27 cellular contexts compared by ENCODE assay signal in the genomic region with DNA sequence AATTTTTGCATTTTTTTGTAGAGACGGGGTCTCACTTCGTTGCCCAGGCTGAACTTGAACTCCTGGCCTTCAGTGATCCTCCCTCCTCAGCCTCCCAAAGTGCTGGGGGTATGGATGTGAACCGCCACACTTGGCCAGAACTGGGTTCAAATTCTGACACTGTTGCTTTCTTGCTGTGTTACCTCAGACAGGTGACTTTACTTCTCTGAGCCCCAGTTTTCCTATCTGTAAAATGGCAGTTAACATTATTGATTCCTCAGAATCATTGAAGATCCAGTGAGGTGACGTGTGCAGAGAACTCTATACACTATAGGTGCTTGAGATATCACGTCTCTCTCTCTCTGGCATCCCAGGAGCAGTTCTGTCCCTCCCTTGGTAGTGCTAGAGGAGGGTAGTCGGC. TPM values are rescaled to one million over a fixed set of nuclear protein-coding genes. Genes with fewer than 3 reads are reported as not detected.
A peak's percentile ranks its signal among the peaks of the same experiment; 100 is the strongest.
DNase-seq lines count a peak whose midpoint lies in the region; ATAC-seq, FAIRE-seq and TF ChIP-seq lines count a peak whose summit lies in the region.
"Had no signal": no experiment of that assay in that cellular context is flagged by ENCODE, and none has a peak within 500 bp of the region (broad histone marks: within the 10 kb centered on the region; RNA-seq: fewer than 3 reads in every experiment).

No MANE protein-coding gene starts in this region.

- POLR2A ChIA-PET in HEK293 (lab: Yijun Ruan, JAX): no interaction called here
- POLR2A ChIA-PET in endothelial cell of umbilical vein (lab: Charles Lee): no interaction called here
- POLR2A ChIA-PET in activated CD8-positive, alpha-beta T cell treated with anti-CD3 and anti-CD28 coated beads, Interleukin-2, amount 10 ng/mL, durations not matched to agents 7 days and 5 days (lab: Charles Lee): no interaction called here

- H3K27ac Mint-ChIP-seq in brain: peak overlapping the region in 3 of 5 experiments; percentile 17 to 70 (median 66)
- H3K27ac Mint-ChIP-seq in activated CD8-positive, alpha-beta T cell treated with anti-CD3 and anti-CD28 coated beads, Interleukin-2, amount 10 ng/mL, durations not matched to agents 7 days and 5 days: no peak overlapping the region
- no peak overlapping the region for H3K27ac Mint-ChIP-seq in neural progenitor cell
- H3K27ac Mint-ChIP-seq: B cell; CD4-positive, CD25-positive, alpha-beta regulatory T cell; CD8-positive, alpha-beta T cell; H9; HFFc6 had no signal

- H3K9me3 Mint-ChIP-seq in brain (peaks cover 0 to 4% (median 0%) of the 10 kb centered on the region in 5 experiments), neural progenitor cell (no peaks in the 10 kb centered on the region)
- H3K9me3 Mint-ChIP-seq in activated CD8-positive, alpha-beta T cell treated with anti-CD3 and anti-CD28 coated beads, Interleukin-2, amount 10 ng/mL, durations not matched to agents 7 days and 5 days (ENCODE audit: insufficient read depth): no peaks in the 10 kb centered on the region
- H3K9me3 Mint-ChIP-seq: CD8-positive, alpha-beta T cell; H9; HFFc6 had no signal

- TF ChIP-seq POLR2A in endothelial cell of umbilical vein (IDR thresholded peaks at IDR 0.05; ENCODE audit: low read depth, low read length) (no peak), body of pancreas (IDR thresholded peaks at IDR 0.05) (no peak)

- FAIRE-seq in endothelial cell of umbilical vein (lab: Jason Lieb, UNC): peak; percentile 53
- FAIRE-seq: A204.1, GM12891, GM18507 had no signal

- H3K36me3 ChIP-seq in HEK293 (ENCODE audit: control insufficient read depth in 2 of 2, insufficient read depth in 1 of 2, low read length in 2 of 2): no peaks in the 10 kb centered on the region
- no peaks in the 10 kb centered on the region for H3K36me3 ChIP-seq in endothelial cell of umbilical vein (ENCODE audit: control insufficient read depth in 2 of 2, extremely low read depth in 1 of 2, insufficient read depth in 2 of 2, low read length in 2 of 2)
- no peaks in the 10 kb centered on the region for H3K36me3 ChIP-seq in body of pancreas (replicated peaks in 1 of 2; ENCODE audit: insufficient read depth in 1 of 2, low read depth in 2 of 2)
- no peaks in the 10 kb centered on the region for H3K36me3 ChIP-seq in neural progenitor cell
- H3K36me3 ChIP-seq: BLaER1 had no signal

- no peak overlapping the region for H3K4me2 ChIP-seq in endothelial cell of umbilical vein (ENCODE audit: insufficient read depth, low read length)
- H3K4me2 ChIP-seq in neural progenitor cell: no peak overlapping the region
- H3K4me2 ChIP-seq: BLaER1 had no signal

- H3K36me3 Mint-ChIP-seq in brain (no peaks in the 10 kb centered on the region), neural progenitor cell (no peaks in the 10 kb centered on the region)
- H3K36me3 Mint-ChIP-seq in activated CD8-positive, alpha-beta T cell treated with anti-CD3 and anti-CD28 coated beads, Interleukin-2, amount 10 ng/mL, durations not matched to agents 7 days and 5 days (ENCODE audit: low read depth): no peaks in the 10 kb centered on the region
- H3K36me3 Mint-ChIP-seq: CD4-positive, CD25-positive, alpha-beta regulatory T cell; CD8-positive, alpha-beta T cell had no signal

- no peak overlapping the region for H2AFZ ChIP-seq in endothelial cell of umbilical vein (ENCODE audit: low read depth, low read length)
- no peak overlapping the region for H2AFZ ChIP-seq in neural progenitor cell (replicated peaks)

- H3K9me1 ChIP-seq in endothelial cell of umbilical vein (replicated peaks; ENCODE audit: control insufficient read depth, extremely low read depth, insufficient read depth, low read length): no peaks in the 10 kb centered on the region

- ATAC-seq in activated CD8-positive, alpha-beta T cell treated with anti-CD3 and anti-CD28 coated beads, Interleukin-2, amount 10 ng/mL, durations not matched to agents 7 days and 5 days: no peak
- no peak for ATAC-seq in body of pancreas
- ATAC-seq: CD8-positive, alpha-beta T cell; HCT116 had no signal

- H3K27ac ChIP-seq in HEK293 (ENCODE audit: extremely low read depth, low read depth, low read length) (no peak overlapping the region), endothelial cell of umbilical vein (ENCODE audit: insufficient read depth, low read depth, low read length) (no peak overlapping the region), body of pancreas (no peak overlapping the region), neural progenitor cell (no peak overlapping the region)
- H3K27ac ChIP-seq: 22Rv1, BLaER1, C4-2B had no signal

- H3K27me3 ChIP-seq in endothelial cell of umbilical vein (ENCODE audit: control insufficient read depth in 2 of 2, insufficient read depth in 2 of 2, low read length in 2 of 2) (peaks cover 13 to 15% of the 10 kb centered on the region in 2 experiments), body of pancreas (peaks cover 0 to 14% of the 10 kb centered on the region in 2 donors), neural progenitor cell (peaks cover 45% of the 10 kb centered on the region)

- TF ChIP-seq CTCF in HEK293 (tag by site-specific recombination; IDR thresholded peaks at IDR 0.05) (no peak), brain (conservative IDR thresholded peaks at IDR 0.05) (no peak), endothelial cell of umbilical vein (IDR thresholded peaks at IDR 0.05; ENCODE audit: extremely low read depth in 1 of 2, insufficient read depth in 1 of 2, low read depth in 1 of 2, low read length in 2 of 2) (no peak), body of pancreas (IDR thresholded peaks at IDR 0.05) (no peak), neural progenitor cell (IDR thresholded peaks at IDR 0.05) (no peak)

- no peaks in the 10 kb centered on the region for H3F3A ChIP-seq in neural progenitor cell (ENCODE audit: low read depth)

- DNase-seq in DMS 273 (lab: John Stamatoyannopoulos, UW; ENCODE audit: unreplicated experiment) (peak; percentile 58), DMS 273 treated with DMSO at 0.1 percent for 48 hours (lab: John Stamatoyannopoulos, UW) (no peak), endothelial cell of umbilical vein (ENCODE audit: low read depth, low spot score) (no peak), body of pancreas (no peak), neural progenitor cell (ENCODE audit: low spot score) (no peak)
- DNase-seq in activated CD8-positive, alpha-beta T cell treated with anti-CD3 and anti-CD28 coated beads, Interleukin-2, amount 10 ng/mL, durations not matched to agents 7 days and 5 days: no peak
- DNase-seq: Caco-2; CD4-positive, CD25-positive, alpha-beta regulatory T cell; CD8-positive, alpha-beta T cell; DMS53; DMS79 treated with DMSO at 0.1 percent for 48 hours; GF-D8; GOT3; H9; HFFc6 had no signal

- H3K4me3 Mint-ChIP-seq in brain: no peak overlapping the region
- no peak overlapping the region for H3K4me3 Mint-ChIP-seq in activated CD8-positive, alpha-beta T cell treated with anti-CD3 and anti-CD28 coated beads, Interleukin-2, amount 10 ng/mL, durations not matched to agents 7 days and 5 days
- no peak overlapping the region for H3K4me3 Mint-ChIP-seq in neural progenitor cell
- H3K4me3 Mint-ChIP-seq: B cell; CD4-positive, CD25-positive, alpha-beta regulatory T cell; CD8-positive, alpha-beta T cell; H9; HFFc6 had no signal

- H3K9ac ChIP-seq in endothelial cell of umbilical vein (replicated peaks; ENCODE audit: extremely low read depth, insufficient read depth, low read length): no peak overlapping the region
- H3K9ac ChIP-seq in neural progenitor cell: no peak overlapping the region
- H3K9ac ChIP-seq: BLaER1 had no signal

- CTCF ChIA-PET in HEK293 (lab: Yijun Ruan, JAX): interaction anchor here (1.2 kb wide), 1 partner anchor 8 kb away, joined by 4 read pairs; no protein-coding TSS in a partner anchor
- CTCF ChIA-PET in endothelial cell of umbilical vein (lab: Charles Lee): no interaction called here
- CTCF ChIA-PET in activated CD8-positive, alpha-beta T cell treated with anti-CD3 and anti-CD28 coated beads, Interleukin-2, amount 10 ng/mL, durations not matched to agents 7 days and 5 days (lab: Charles Lee): no interaction called here

- no TSS peak for BruUV-seq in endothelial cell of umbilical vein (replicated peaks; lab: Mats Ljungman, UMichigan)

- no peak overlapping the region for H3K4me3 ChIP-seq in HEK293 (ENCODE audit: low read depth, low read length)
- H3K4me3 ChIP-seq in endothelial cell of umbilical vein (replicated peaks in 1 of 3; ENCODE audit: insufficient read depth in 1 of 3, low read depth in 1 of 3, low read length in 3 of 3): no peak overlapping the region
- no peak overlapping the region for H3K4me3 ChIP-seq in body of pancreas
- H3K4me3 ChIP-seq in neural progenitor cell: no peak overlapping the region
- H3K4me3 ChIP-seq: BLaER1 had no signal

- dilution Hi-C loops in endothelial cell of umbilical vein (cut with MboI; ENCODE audit: extremely low pct_ligation_motif_present, low sequenced_read_pairs): no loop called here

- H3K27me3 Mint-ChIP-seq in brain (peaks cover 35% of the 10 kb centered on the region), neural progenitor cell (ENCODE audit: insufficient read depth, low read depth) (peaks cover 49% of the 10 kb centered on the region)
- H3K27me3 Mint-ChIP-seq in activated CD8-positive, alpha-beta T cell treated with anti-CD3 and anti-CD28 coated beads, Interleukin-2, amount 10 ng/mL, durations not matched to agents 7 days and 5 days (ENCODE audit: low read depth): peaks cover 44% of the 10 kb centered on the region

- peaks cover 49% of the 10 kb centered on the region for H3K4me1 Mint-ChIP-seq in brain
- H3K4me1 Mint-ChIP-seq in activated CD8-positive, alpha-beta T cell treated with anti-CD3 and anti-CD28 coated beads, Interleukin-2, amount 10 ng/mL, durations not matched to agents 7 days and 5 days (ENCODE audit: low read depth): peaks cover 3% of the 10 kb centered on the region
- H3K4me1 Mint-ChIP-seq in neural progenitor cell: peaks cover 13% of the 10 kb centered on the region

- H3K79me2 ChIP-seq in endothelial cell of umbilical vein (ENCODE audit: control insufficient read depth, insufficient read depth, low read length) (no peaks in the 10 kb centered on the region), neural progenitor cell (ENCODE audit: low read depth) (no peaks in the 10 kb centered on the region)

- intact Hi-C loops in endothelial cell of umbilical vein (cut with micrococcal nuclease) (no loop called here), body of pancreas (cut with DNase I) (no loop called here)

- H3K9me3 ChIP-seq in HEK293 (ENCODE audit: control insufficient read depth, insufficient read depth, low read depth, low read length) (no peaks in the 10 kb centered on the region), endothelial cell of umbilical vein (replicated peaks; ENCODE audit: control insufficient read depth, insufficient read depth, low read length) (no peaks in the 10 kb centered on the region), body of pancreas (no peaks in the 10 kb centered on the region), neural progenitor cell (ENCODE audit: low read depth) (no peaks in the 10 kb centered on the region)
- H3K9me3 ChIP-seq: BLaER1, Caco-2 had no signal

- H4K20me1 ChIP-seq in endothelial cell of umbilical vein (replicated peaks; ENCODE audit: control insufficient read depth, extremely low read depth, insufficient read depth, low read length): no peaks in the 10 kb centered on the region
- H4K20me1 ChIP-seq in neural progenitor cell (ENCODE audit: low read depth): peaks cover 27% of the 10 kb centered on the region
- H4K20me1 ChIP-seq: BLaER1 had no signal

- H3K4me1 ChIP-seq in HEK293 (ENCODE audit: control insufficient read depth, insufficient read depth, low read length): no peaks in the 10 kb centered on the region
- H3K4me1 ChIP-seq in endothelial cell of umbilical vein (ENCODE audit: control insufficient read depth, extremely low read depth, insufficient read depth, low read length): no peaks in the 10 kb centered on the region
- peaks cover 21% of the 10 kb centered on the region for H3K4me1 ChIP-seq in body of pancreas
- peaks cover 21% of the 10 kb centered on the region for H3K4me1 ChIP-seq in neural progenitor cell
- H3K4me1 ChIP-seq: Caco-2 had no signal

- 82 to 83% methylated on average over 6 of the region's 6 CpGs for WGBS in body of pancreas, 2 donors

RNA-seq across cellular contexts. Expression of a gene that starts 3.0 kb away (rescaled TPM):
- polyA plus RNA-seq in brain (ENCODE audit: insufficient read depth, low read depth, low replicate concordance) (75.9 TPM), endothelial cell of umbilical vein (not detected in 2 replicates)
- total RNA-seq in endothelial cell of umbilical vein (not detected in 2 replicates), body of pancreas (not detected), neural progenitor cell (ENCODE audit: low replicate concordance) (1.0 TPM in 1 of 2 replicates, not detected in the other)
- 0.04 TPM in 1 of 2 replicates, not detected in the other for polyA plus RNA-seq in endothelial cell of umbilical vein (2011; cell fraction: cytosol; rRNA removed)
- polyA plus RNA-seq in endothelial cell of umbilical vein (2011; cell fraction: nucleus; rRNA removed): 0.52 TPM in 1 of 2 replicates, not detected in the other
- polyA plus RNA-seq in endothelial cell of umbilical vein (2012): not detected in 2 replicates
- polyA minus RNA-seq in endothelial cell of umbilical vein: not detected in 2 replicates
- polyA minus RNA-seq in endothelial cell of umbilical vein (2011; cell fraction: cytosol; rRNA and poly(A)+ RNA removed): not detected
- polyA minus RNA-seq in endothelial cell of umbilical vein (2011; cell fraction: nucleus; rRNA and poly(A)+ RNA removed): not detected in 2 replicates
- not detected for total RNA-seq in activated CD8-positive, alpha-beta T cell treated with anti-CD3 and anti-CD28 coated beads, Interleukin-2, amount 10 ng/mL, durations not matched to agents 7 days and 5 days
- total RNA-seq: B cell; Caco-2; CD4-positive, CD25-positive, alpha-beta regulatory T cell; CD8-positive, alpha-beta T cell; Daoy; G401 had no signal
- polyA plus RNA-seq: CD4-positive, CD25-positive, alpha-beta regulatory T cell had no signal

RNA-seq across cellular contexts. Expression of a gene that starts 12.6 kb away (rescaled TPM):
- 20.8 TPM for polyA plus RNA-seq in brain (ENCODE audit: insufficient read depth, low read depth, low replicate concordance)
- total RNA-seq in endothelial cell of umbilical vein: 0.64 TPM in 1 of 2 replicates, not detected in the other
- 0.14 and 0.49 TPM in 2 replicates for polyA plus RNA-seq in endothelial cell of umbilical vein
- polyA plus RNA-seq in endothelial cell of umbilical vein (2011; cell fraction: cytosol; rRNA removed): 0.25 and 0.34 TPM in 2 replicates
- 0.09 and 0.66 TPM in 2 replicates for polyA plus RNA-seq in endothelial cell of umbilical vein (2011; cell fraction: nucleus; rRNA removed)
- polyA plus RNA-seq in endothelial cell of umbilical vein (2012): 0.18 and 0.28 TPM in 2 replicates
- 1.1 TPM in 1 of 2 replicates, not detected in the other for polyA minus RNA-seq in endothelial cell of umbilical vein
- not detected for polyA minus RNA-seq in endothelial cell of umbilical vein (2011; cell fraction: cytosol; rRNA and poly(A)+ RNA removed)
- not detected in 2 replicates for polyA minus RNA-seq in endothelial cell of umbilical vein (2011; cell fraction: nucleus; rRNA and poly(A)+ RNA removed)
- total RNA-seq in activated CD8-positive, alpha-beta T cell treated with anti-CD3 and anti-CD28 coated beads, Interleukin-2, amount 10 ng/mL, durations not matched to agents 7 days and 5 days: not detected
- total RNA-seq in body of pancreas: not detected
- total RNA-seq in neural progenitor cell (ENCODE audit: low replicate concordance): 9.6 and 21.4 TPM in 2 replicates
- total RNA-seq: CD4-positive, CD25-positive, alpha-beta regulatory T cell; CD8-positive, alpha-beta T cell had no signal
- polyA plus RNA-seq: CD4-positive, CD25-positive, alpha-beta regulatory T cell had no signal

RNA-seq across cellular contexts. Expression of a gene that starts 17.9 kb away (rescaled TPM):
- polyA plus RNA-seq in brain (ENCODE audit: insufficient read depth, low read depth, low replicate concordance) (51.4 TPM), endothelial cell of umbilical vein (77.2 and 89.7 TPM in 2 replicates)
- total RNA-seq in endothelial cell of umbilical vein (14.8 and 23.6 TPM in 2 replicates), body of pancreas (10 to 100 TPM; 40.2 to 41.2 TPM), neural progenitor cell (ENCODE audit: low replicate concordance) (13.5 and 14.5 TPM in 2 replicates)
- 46.0 and 59.0 TPM in 2 replicates for polyA plus RNA-seq in endothelial cell of umbilical vein (2011; cell fraction: cytosol; rRNA removed)
- 13.8 and 15.0 TPM in 2 replicates for polyA plus RNA-seq in endothelial cell of umbilical vein (2011; cell fraction: nucleus; rRNA removed)
- polyA plus RNA-seq in endothelial cell of umbilical vein (2012): 69.8 and 78.5 TPM in 2 replicates
- polyA minus RNA-seq in endothelial cell of umbilical vein: 15.7 and 35.0 TPM in 2 replicates
- 7.7 TPM for polyA minus RNA-seq in endothelial cell of umbilical vein (2011; cell fraction: cytosol; rRNA and poly(A)+ RNA removed)
- polyA minus RNA-seq in endothelial cell of umbilical vein (2011; cell fraction: nucleus; rRNA and poly(A)+ RNA removed): 3.2 and 3.3 TPM in 2 replicates
- not detected for total RNA-seq in activated CD8-positive, alpha-beta T cell treated with anti-CD3 and anti-CD28 coated beads, Interleukin-2, amount 10 ng/mL, durations not matched to agents 7 days and 5 days
- total RNA-seq: B cell; CD4-positive, CD25-positive, alpha-beta regulatory T cell; CD8-positive, alpha-beta T cell had no signal
- polyA plus RNA-seq: CD4-positive, CD25-positive, alpha-beta regulatory T cell had no signal

Comparison
In these comparisons a context has a peak if more than half of its experiments do, and no peak if none do; other contexts are left out.
1. H3K27ac Mint-ChIP-seq: peak in brain (3 of 5); none in activated CD8-positive, alpha-beta T cell treated with anti-CD3 and anti-CD28 coated beads, Interleukin-2, amount 10 ng/mL, durations not matched to agents 7 days and 5 days (single experiment) and neural progenitor cell (single experiment).
2. RNA of a gene that starts 17.9 kb away (total RNA-seq): 40.2 to 41.2 TPM in body of pancreas, 14.8 to 23.6 TPM in endothelial cell of umbilical vein and 13.5 to 14.5 TPM in neural progenitor cell; not detected in activated CD8-positive, alpha-beta T cell treated with anti-CD3 and anti-CD28 coated beads, Interleukin-2, amount 10 ng/mL, durations not matched to agents 7 days and 5 days; every median in the first group is over 10 times any median in the second.